Comparison of ENCODE assay signal across 8 cellular contexts in genomic region chr7:129948877-129949291, GRCh38. TPM values are rescaled to one million over a fixed set of nuclear protein-coding genes. Genes with fewer than 3 reads are reported as not detected.
A peak's percentile ranks its signal among the peaks of the same experiment; 100 is the strongest.
DNase-seq lines count a peak whose midpoint lies in the region; ATAC-seq and TF ChIP-seq lines count a peak whose summit lies in the region.

No MANE protein-coding gene starts in this region.

- peaks cover 4 to 48% (median 17%) of the 10 kb centered on the region in 3 donors for H3K4me1 ChIP-seq in gastroesophageal sphincter
- peaks cover 42 to 49% of the 10 kb centered on the region in 2 experiments for H3K4me1 ChIP-seq in neutrophil (ENCODE audit: control insufficient read depth in 1 of 2, insufficient read depth in 1 of 2, low read depth in 1 of 2, low read length in 1 of 2)

- TF ChIP-seq CTCF in gastroesophageal sphincter (IDR thresholded peaks at IDR 0.05) (no peak), neutrophil (IDR thresholded peaks at IDR 0.05) (no peak)

- H3K9me3 ChIP-seq in gastroesophageal sphincter, result no peaks in the 10 kb centered on the region
- H3K9me3 ChIP-seq in neutrophil, result no peaks in the 10 kb centered on the region

- H3K27me3 ChIP-seq in gastroesophageal sphincter (no peaks in the 10 kb centered on the region), neutrophil (no peaks in the 10 kb centered on the region)

- H3K4me3 ChIP-seq in gastroesophageal sphincter, result peak overlapping the region; percentile 77 to 98
- H3K4me3 ChIP-seq in neutrophil (ENCODE audit: low read depth in 1 of 2, low read length in 1 of 2), result peak overlapping the region; percentile 51 to 88

- no peak for TF ChIP-seq EP300 in gastroesophageal sphincter (IDR thresholded peaks at IDR 0.05)

- TF ChIP-seq POLR2A in Raji (IDR thresholded peaks at IDR 0.05; ENCODE audit: insufficient read depth, low read depth, low read length), result peak; percentile 47
- TF ChIP-seq POLR2A in gastroesophageal sphincter (IDR thresholded peaks at IDR 0.05), result peak; percentile 9 to 12

- ATAC-seq in GM21528 (IDR thresholded peaks at IDR 0.05; ENCODE audit: low FRiP score, unreplicated experiment) (peak; percentile 44), gastroesophageal sphincter (peak; percentile 81)

- DNase-seq in DMS 273 treated with DMSO at 0.1 percent for 48 hours (lab: John Stamatoyannopoulos, UW) (peak; percentile 94), KBM-7 (peak; percentile 92), substantia nigra (lab: John Stamatoyannopoulos, UW) (peak; percentile 17 to 94 (median 81))
- DNase-seq in activated gamma-delta T cell treated with anti-CD3 and anti-CD28 coated beads, Interleukin-2, amount 50 U/mL, for 16 hours (ENCODE audit: low read depth), result peak; percentile 65

- H3K27ac ChIP-seq in gastroesophageal sphincter (peak overlapping the region; percentile 90 to 100 (median 98)), neutrophil (peak overlapping the region; percentile 94), substantia nigra (ENCODE audit: low read depth, low read length, poor library complexity, severe bottlenecking) (peak overlapping the region; percentile 46)

- peaks cover 0 to 2% of the 10 kb centered on the region in 2 donors for H3K36me3 ChIP-seq in gastroesophageal sphincter
- H3K36me3 ChIP-seq in neutrophil, result no peaks in the 10 kb centered on the region

- WGBS in gastroesophageal sphincter (ENCODE audit: low coverage in 1 of 2), 2 donors, result 0% methylated on average over 3 of the region's 10 CpGs; no CpG with 5 or more reads in 1 of the 2 donors

- in situ Hi-C loops in KBM-7 (cut with MboI; ENCODE audit: low pct_unique_long_range_greater_than_20kb, low sequenced_read_pairs), result no loop called here

RNA-seq across cellular contexts. Expression of gene UBE2H, which starts 3.9 kb away (rescaled TPM):
- total RNA-seq in gastroesophageal sphincter, result 10 to 100 TPM; 80.2 to 96.2 (median 85.0) TPM

Comparison
In these comparisons a context has a peak if more than half of its experiments do, and no peak if none do; other contexts are left out.
1. Peak in every context shown above with its lines: DNase-seq, ATAC-seq, H3K4me3 ChIP-seq and H3K27ac ChIP-seq.
2. H3K27ac ChIP-seq: peak in every context shown above with its lines; median percentile 98 in gastroesophageal sphincter; 94 in neutrophil; 46 in substantia nigra.